18 cellular contexts compared by ENCODE assay signal in genomic region chr11:120514541-120515121, GRCh38. TPM values are rescaled to one million over a fixed set of nuclear protein-coding genes. Genes with fewer than 3 reads are reported as not detected.
DNase-seq lines count a peak whose midpoint lies in the region; ATAC-seq and TF ChIP-seq lines count a peak whose summit lies in the region.
"Had no signal": no experiment of that assay in that cellular context is flagged by ENCODE, and none has a peak within 500 bp of the region (broad histone marks: within the 10 kb centered on the region; RNA-seq: fewer than 3 reads in every experiment).

No MANE protein-coding gene starts in this region.

- peak overlapping the region; percentile 51 for H2AK5ac ChIP-seq in neuronal stem cell (ENCODE audit: low read depth, low read length)

- intact Hi-C loops in dorsolateral prefrontal cortex (cut with DNase I): loop anchor here (5.0 kb wide), 5 partner anchors 33 to 598 kb away; no protein-coding TSS in a partner anchor
- intact Hi-C loops in upper lobe of right lung (cut with DNase I): loop anchor here (5.0 kb wide), 1 partner anchor 173 kb away; no protein-coding TSS in a partner anchor

- no peaks in the 10 kb centered on the region for H3K36me3 Mint-ChIP-seq in activated naive CD8-positive, alpha-beta T cell
- H3K36me3 Mint-ChIP-seq in activated naive CD8-positive, alpha-beta T cell treated with anti-CD3 and anti-CD28 coated beads for 36 hours: no peaks in the 10 kb centered on the region
- no peaks in the 10 kb centered on the region for H3K36me3 Mint-ChIP-seq in activated T-cell treated with anti-CD3 and anti-CD28 coated beads, Interleukin-2, amount 50 U/mL, for 4 hours (ENCODE audit: insufficient read depth)
- no peaks in the 10 kb centered on the region for H3K36me3 Mint-ChIP-seq in activated T-cell treated with anti-CD3 and anti-CD28 coated beads, Interleukin-2, amount 50 U/mL, for 24 hours (ENCODE audit: low read depth)
- H3K36me3 Mint-ChIP-seq: CD14-positive monocyte had no signal

- peak overlapping the region; percentile 31 for H3K4me3 Mint-ChIP-seq in activated naive CD8-positive, alpha-beta T cell
- H3K4me3 Mint-ChIP-seq in activated naive CD8-positive, alpha-beta T cell treated with anti-CD3 and anti-CD28 coated beads for 36 hours: no peak overlapping the region
- no peak overlapping the region for H3K4me3 Mint-ChIP-seq in activated T-cell treated with anti-CD3 and anti-CD28 coated beads, Interleukin-2, amount 50 U/mL, for 4 hours
- no peak overlapping the region for H3K4me3 Mint-ChIP-seq in activated T-cell treated with anti-CD3 and anti-CD28 coated beads, Interleukin-2, amount 50 U/mL, for 24 hours

- H3K9me3 Mint-ChIP-seq in activated naive CD8-positive, alpha-beta T cell (ENCODE audit: low read depth): no peaks in the 10 kb centered on the region
- H3K9me3 Mint-ChIP-seq in activated naive CD8-positive, alpha-beta T cell treated with anti-CD3 and anti-CD28 coated beads for 36 hours: no peaks in the 10 kb centered on the region
- H3K9me3 Mint-ChIP-seq in activated T-cell treated with anti-CD3 and anti-CD28 coated beads, Interleukin-2, amount 50 U/mL, for 4 hours: no peaks in the 10 kb centered on the region
- no peaks in the 10 kb centered on the region for H3K9me3 Mint-ChIP-seq in activated T-cell treated with anti-CD3 and anti-CD28 coated beads, Interleukin-2, amount 50 U/mL, for 24 hours

- H3K27me3 Mint-ChIP-seq in activated naive CD8-positive, alpha-beta T cell: peaks cover 33% of the 10 kb centered on the region
- peaks cover 71% of the 10 kb centered on the region for H3K27me3 Mint-ChIP-seq in activated naive CD8-positive, alpha-beta T cell treated with anti-CD3 and anti-CD28 coated beads for 36 hours
- peaks cover 61% of the 10 kb centered on the region for H3K27me3 Mint-ChIP-seq in activated T-cell treated with anti-CD3 and anti-CD28 coated beads, Interleukin-2, amount 50 U/mL, for 4 hours (ENCODE audit: low read depth)
- peaks cover 73% of the 10 kb centered on the region for H3K27me3 Mint-ChIP-seq in activated T-cell treated with anti-CD3 and anti-CD28 coated beads, Interleukin-2, amount 50 U/mL, for 24 hours

- H2BK12ac ChIP-seq in neuronal stem cell (ENCODE audit: low read length): no peak overlapping the region

- no peaks in the 10 kb centered on the region for H3K27me3 ChIP-seq in dorsolateral prefrontal cortex
- H3K27me3 ChIP-seq in neuronal stem cell (ENCODE audit: control insufficient read depth in 3 of 3, insufficient read depth in 3 of 3, low read depth in 1 of 3, low read length in 3 of 3): peaks cover 0 to 33% (median 17%) of the 10 kb centered on the region in 3 experiments
- H3K27me3 ChIP-seq in upper lobe of right lung: peaks cover 35% of the 10 kb centered on the region

- no peak overlapping the region for H4K91ac ChIP-seq in neuronal stem cell (ENCODE audit: low read depth, low read length, poor library complexity)

- ATAC-seq in upper lobe of right lung: no peak
- ATAC-seq in activated T-cell treated with anti-CD3 and anti-CD28 coated beads, Interleukin-2, amount 50 U/mL, for 4 hours: no peak
- ATAC-seq: K562, Right ventricle myocardium inferior had no signal

- peak overlapping the region; percentile 37 for H2BK15ac ChIP-seq in neuronal stem cell (ENCODE audit: low read length)

- H3K4me2 ChIP-seq in neuronal stem cell (ENCODE audit: insufficient read depth, low read length, poor library complexity, severe bottlenecking): no peak overlapping the region

- no peak overlapping the region for H3K27ac Mint-ChIP-seq in activated naive CD8-positive, alpha-beta T cell
- no peak overlapping the region for H3K27ac Mint-ChIP-seq in activated naive CD8-positive, alpha-beta T cell treated with anti-CD3 and anti-CD28 coated beads for 36 hours
- no peak overlapping the region for H3K27ac Mint-ChIP-seq in activated T-cell treated with anti-CD3 and anti-CD28 coated beads, Interleukin-2, amount 50 U/mL, for 24 hours

- WGBS in neuronal stem cell (ENCODE audit: extremely low coverage in 2 of 2, insufficient read length in 2 of 2, insufficient replicate concordance in 1 of 2), 2 donors: no CpG with 5 or more reads among the region's 14 CpGs

- H3K79me1 ChIP-seq in neuronal stem cell (ENCODE audit: low read depth, low read length): no peaks in the 10 kb centered on the region

- H2BK120ac ChIP-seq in neuronal stem cell (ENCODE audit: low read depth, low read length): no peak overlapping the region

- peaks cover 2% of the 10 kb centered on the region for H3K4me1 Mint-ChIP-seq in activated naive CD8-positive, alpha-beta T cell (ENCODE audit: low read depth)
- H3K4me1 Mint-ChIP-seq in activated naive CD8-positive, alpha-beta T cell treated with anti-CD3 and anti-CD28 coated beads for 36 hours: peaks cover 2% of the 10 kb centered on the region
- no peaks in the 10 kb centered on the region for H3K4me1 Mint-ChIP-seq in activated T-cell treated with anti-CD3 and anti-CD28 coated beads, Interleukin-2, amount 50 U/mL, for 4 hours (ENCODE audit: low read depth)
- H3K4me1 Mint-ChIP-seq in activated T-cell treated with anti-CD3 and anti-CD28 coated beads, Interleukin-2, amount 50 U/mL, for 24 hours (ENCODE audit: low read depth): peaks cover 6% of the 10 kb centered on the region

- H3K18ac ChIP-seq in neuronal stem cell (ENCODE audit: low read length): no peak overlapping the region

- no peaks in the 10 kb centered on the region for H3K36me3 ChIP-seq in neuronal stem cell (replicated peaks in 1 of 2; ENCODE audit: control insufficient read depth in 2 of 2, insufficient read depth in 2 of 2, low read length in 2 of 2)
- H3K36me3 ChIP-seq in upper lobe of right lung: no peaks in the 10 kb centered on the region
- H3K36me3 ChIP-seq: HAP-1 had no signal

- H3K9ac ChIP-seq in neuronal stem cell (ENCODE audit: low read depth, low read length, poor library complexity): no peak overlapping the region

- no peak overlapping the region for H3K4ac ChIP-seq in neuronal stem cell (ENCODE audit: low read length)

- H4K8ac ChIP-seq in neuronal stem cell (ENCODE audit: low read depth, low read length): no peak overlapping the region

- peak overlapping the region; percentile 39 for H2BK5ac ChIP-seq in neuronal stem cell (ENCODE audit: low read length)

- H3K9me3 ChIP-seq in neuronal stem cell (replicated peaks in 1 of 2; ENCODE audit: control insufficient read depth in 2 of 2, insufficient read depth in 1 of 2, low read depth in 1 of 2, low read length in 2 of 2) (no peaks in the 10 kb centered on the region), upper lobe of right lung (no peaks in the 10 kb centered on the region)
- H3K9me3 ChIP-seq: HAP-1 had no signal

- H3K4me1 ChIP-seq in neuronal stem cell (ENCODE audit: control insufficient read depth in 2 of 2, insufficient read depth in 1 of 2, low read depth in 1 of 2, low read length in 2 of 2) (peaks cover 13 to 26% of the 10 kb centered on the region in 2 donors), upper lobe of right lung (peaks cover 4% of the 10 kb centered on the region)
- H3K4me1 ChIP-seq: HAP-1 had no signal

- no peak for DNase-seq in activated naive CD8-positive, alpha-beta T cell treated with anti-CD3 and anti-CD28 coated beads for 36 hours
- DNase-seq in dorsolateral prefrontal cortex: peak in 2 of 10 donors; percentile 29 to 40
- no peak for DNase-seq in neuronal stem cell (ENCODE audit: low spot score)
- peak; percentile 56 for DNase-seq in upper lobe of right lung
- no peak for DNase-seq in activated T-cell treated with anti-CD3 and anti-CD28 coated beads, Interleukin-2, amount 50 U/mL, for 4 hours
- DNase-seq in activated CD4-positive, alpha-beta T cell treated with anti-CD3 and anti-CD28 coated beads, Interleukin-2, amount 50 U/mL, for 1 hour: no peak
- DNase-seq in activated T-cell treated with anti-CD3 and anti-CD28 coated beads, Interleukin-2, amount 50 U/mL, for 24 hours: no peak
- DNase-seq: 8988T; DND-41; NCI-H1105 treated with DMSO at 0.1 percent for 48 hours; NCI-H1694 treated with DMSO at 0.1 percent for 48 hours; NK-92 treated with Interleukin-12 subunit alpha and Interleukin-12 subunit beta, amount 100 ng/mL, for 24 hours had no signal

- H2AFZ ChIP-seq in neuronal stem cell (ENCODE audit: low read length): no peak overlapping the region

- H3K4me3 ChIP-seq in dorsolateral prefrontal cortex (no peak overlapping the region), neuronal stem cell (ENCODE audit: low read length in 2 of 2) (no peak overlapping the region), upper lobe of right lung (no peak overlapping the region)
- H3K4me3 ChIP-seq: HAP-1, K562 had no signal

- H3K27ac ChIP-seq in dorsolateral prefrontal cortex: peak overlapping the region in 36 of 59 donors; percentile 0 to 84 (median 67)
- H3K27ac ChIP-seq in neuronal stem cell (replicated peaks; ENCODE audit: low read length): no peak overlapping the region
- H3K27ac ChIP-seq in upper lobe of right lung: no peak overlapping the region

- H3K14ac ChIP-seq in neuronal stem cell (ENCODE audit: low read length): no peak overlapping the region

- H3K23ac ChIP-seq in neuronal stem cell (ENCODE audit: low read depth, low read length, poor library complexity): peak overlapping the region; percentile 21

- no peak for TF ChIP-seq CTCF in dorsolateral prefrontal cortex (IDR thresholded peaks at IDR 0.05 in 54 of 56, conservative IDR thresholded peaks at IDR 0.05 in 2 of 56; ENCODE audit: low read depth in 1 of 56, partially characterized antibody in 56 of 56)
- no peak for TF ChIP-seq CTCF in upper lobe of right lung (IDR thresholded peaks at IDR 0.05)

RNA-seq across cellular contexts. Expression of gene GRIK4, which starts 3.1 kb away (rescaled TPM):
- under 1 TPM; 0.40 to 0.43 TPM for total RNA-seq in activated naive CD8-positive, alpha-beta T cell treated with anti-CD3 and anti-CD28 coated beads for 36 hours
- 10 to 100 TPM in 116 of 120 experiments, 1 to 10 TPM in 4; 7.8 to 24.1 (median 14.8) TPM for total RNA-seq in dorsolateral prefrontal cortex
- polyA plus RNA-seq in neuronal stem cell (2013, experiment 1 of 2): 0.66 TPM
- 0.66 TPM for polyA plus RNA-seq in neuronal stem cell (2013, experiment 2 of 2)
- 4.3 TPM for total RNA-seq in upper lobe of right lung
- under 1 TPM; 0.05 to 0.30 (median 0.11) TPM for total RNA-seq in activated T-cell treated with anti-CD3 and anti-CD28 coated beads, Interleukin-2, amount 50 U/mL, for 4 hours
- total RNA-seq: K562, NCI-H460, Right ventricle myocardium inferior had no signal
- polyA plus RNA-seq: CD14-positive monocyte, K562 had no signal

Comparison
In these comparisons a context has a peak if more than half of its experiments do, and no peak if none do; other contexts are left out.
1. H3K27ac ChIP-seq: peak in dorsolateral prefrontal cortex (36 of 59); none in neuronal stem cell (single experiment) and upper lobe of right lung (single experiment).